In the genomic region with DNA sequence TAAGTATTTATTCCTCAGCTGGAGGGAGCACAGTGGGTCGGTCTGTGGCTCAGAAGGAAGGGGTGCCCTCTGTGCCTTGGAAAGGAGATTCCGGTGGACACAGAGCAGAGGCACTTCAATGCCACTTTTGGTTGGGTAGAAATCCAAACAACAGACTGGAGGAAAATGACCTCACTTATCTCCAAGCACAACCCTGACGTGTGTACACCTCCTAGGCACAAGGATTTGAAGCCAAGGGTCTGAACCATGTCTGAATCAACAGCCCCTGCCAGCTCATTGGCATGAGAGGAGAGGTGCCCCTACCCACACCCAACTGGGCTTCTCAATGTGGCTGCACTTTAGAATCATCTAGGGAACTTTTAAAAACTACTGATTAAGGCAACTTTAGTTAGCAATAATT, we compare ENCODE assay signal across 8 cellular contexts.
"Had no signal": no experiment of that assay in that cellular context is flagged by ENCODE, and none has a peak within 500 bp of the region (broad histone marks: within the 10 kb centered on the region; RNA-seq: fewer than 3 reads in every experiment).

No MANE protein-coding gene starts in this region.

- H3K9me3 ChIP-seq: HAP-1 had no signal

- ATAC-seq: HCT116, K562 had no signal

- H3K4me1 ChIP-seq: HAP-1 had no signal

- H3K36me3 ChIP-seq: HAP-1 had no signal

- DNase-seq: GOT3, H7, HFFc6, IMR-90, KG1 had no signal

- H3K4me3 ChIP-seq: HAP-1, K562 had no signal
